ENCODE assay signal across 8 cellular contexts in genomic region chr10:26215923-26216576, GRCh38. TPM values are rescaled to one million over a fixed set of nuclear protein-coding genes. Genes with fewer than 3 reads are reported as not detected.
DNase-seq lines count a peak whose midpoint lies in the region; ATAC-seq and TF ChIP-seq lines count a peak whose summit lies in the region.

No MANE protein-coding gene starts in this region.

- H2AFZ ChIP-seq in Karpas-422 (ENCODE audit: low read length) = no peak overlapping the region

- peaks cover 6% of the 10 kb centered on the region for H3K36me3 Mint-ChIP-seq in activated CD8-positive, alpha-beta T cell treated with anti-CD3 and anti-CD28 coated beads, Interleukin-2, amount 10 ng/mL, durations not matched to agents 7 days and 5 days (ENCODE audit: low read depth)

- no peaks in the 10 kb centered on the region for H3K9me2 ChIP-seq in Karpas-422 (replicated peaks; ENCODE audit: insufficient read depth, low read length)

- peaks cover 35% of the 10 kb centered on the region; the same call in 1 of the 2 replicates for H3K4me1 ChIP-seq in iPS-20b (ENCODE audit: insufficient read depth, low read length)
- no peaks in the 10 kb centered on the region for H3K4me1 ChIP-seq in uterus
- H3K4me1 ChIP-seq in Karpas-422 (ENCODE audit: low read length) = no peaks in the 10 kb centered on the region

- CTCF ChIA-PET in activated CD8-positive, alpha-beta T cell treated with anti-CD3 and anti-CD28 coated beads, Interleukin-2, amount 10 ng/mL, durations not matched to agents 7 days and 5 days (lab: Charles Lee) = no interaction called here

- no peak for TF ChIP-seq POLR2A in uterus (IDR thresholded peaks at IDR 0.05)

- no peak overlapping the region for H3K27ac Mint-ChIP-seq in activated CD8-positive, alpha-beta T cell treated with anti-CD3 and anti-CD28 coated beads, Interleukin-2, amount 10 ng/mL, durations not matched to agents 7 days and 5 days

- peaks cover 35% of the 10 kb centered on the region for H3K4me1 Mint-ChIP-seq in activated CD8-positive, alpha-beta T cell treated with anti-CD3 and anti-CD28 coated beads, Interleukin-2, amount 10 ng/mL, durations not matched to agents 7 days and 5 days (ENCODE audit: low read depth)

- H3K4me2 ChIP-seq in Karpas-422 (ENCODE audit: low read depth, low read length, poor library complexity, severe bottlenecking) = no peak overlapping the region

- ATAC-seq in activated CD8-positive, alpha-beta T cell treated with anti-CD3 and anti-CD28 coated beads, Interleukin-2, amount 10 ng/mL, durations not matched to agents 7 days and 5 days = peak; percentile 59
- ATAC-seq in GM19467 (IDR thresholded peaks at IDR 0.05; ENCODE audit: unreplicated experiment) = no peak

- H3K27ac ChIP-seq in iPS-20b (ENCODE audit: low read length) (no peak overlapping the region), uterus (no peak overlapping the region), Karpas-422 (ENCODE audit: low read length) (no peak overlapping the region)

- peaks cover 100% of the 10 kb centered on the region for H3K27me3 ChIP-seq in iPS-20b (ENCODE audit: insufficient read depth, low read length)
- H3K27me3 ChIP-seq in uterus = peaks cover 0 to 68% of the 10 kb centered on the region in 2 donors
- no peaks in the 10 kb centered on the region for H3K27me3 ChIP-seq in Karpas-422 (ENCODE audit: low read length)

- H3K9ac ChIP-seq in iPS-20b (ENCODE audit: low read depth, low read length) (0 out of 2 replicates have a peak overlapping the region, but pooled peaks have one; percentile 17), Karpas-422 (ENCODE audit: low read length) (no peak overlapping the region)

- H3K9me3 ChIP-seq in iPS-20b (ENCODE audit: insufficient read depth, low read depth, low read length) (no peaks in the 10 kb centered on the region), uterus (no peaks in the 10 kb centered on the region), Karpas-422 (ENCODE audit: low read length) (no peaks in the 10 kb centered on the region)

- POLR2A ChIA-PET in activated CD8-positive, alpha-beta T cell treated with anti-CD3 and anti-CD28 coated beads, Interleukin-2, amount 10 ng/mL, durations not matched to agents 7 days and 5 days (lab: Charles Lee) = no interaction called here

- DNase-seq in activated T-cell treated with anti-CD3 and anti-CD28 coated beads for 24 hours (ENCODE audit: low read depth) (peak; percentile 15), uterus (no peak), Karpas-422 (no peak)
- no peak for DNase-seq in activated T-cell treated with anti-CD3 and anti-CD28 coated beads, Interleukin-2, amount 50 U/mL, for 1 hour
- DNase-seq in activated CD8-positive, alpha-beta T cell treated with anti-CD3 and anti-CD28 coated beads, Interleukin-2, amount 10 ng/mL, durations not matched to agents 7 days and 5 days = peak; percentile 36
- DNase-seq in stimulated activated CD8-positive, alpha-beta memory T cell treated with anti-CD3 and anti-CD28 coated beads, Interleukin-7, amount 100 ng/mL, for 48 hours (ENCODE audit: extremely low read depth in 1 of 2, low read depth in 1 of 2) = peak; percentile 16 to 20

- peaks cover 87% of the 10 kb centered on the region for H3K27me3 Mint-ChIP-seq in activated CD8-positive, alpha-beta T cell treated with anti-CD3 and anti-CD28 coated beads, Interleukin-2, amount 10 ng/mL, durations not matched to agents 7 days and 5 days (ENCODE audit: low read depth)

- peak overlapping the region; percentile 65 for H3K4me3 ChIP-seq in iPS-20b (ENCODE audit: low read length)
- no peak overlapping the region for H3K4me3 ChIP-seq in uterus
- no peak overlapping the region for H3K4me3 ChIP-seq in Karpas-422 (ENCODE audit: low read length)

- no peaks in the 10 kb centered on the region for H3K9me3 Mint-ChIP-seq in activated CD8-positive, alpha-beta T cell treated with anti-CD3 and anti-CD28 coated beads, Interleukin-2, amount 10 ng/mL, durations not matched to agents 7 days and 5 days (ENCODE audit: insufficient read depth)

- intact Hi-C loops in uterus (cut with DNase I; ENCODE audit: low total_unique reads) = no loop called here

- H3K36me3 ChIP-seq in iPS-20b (ENCODE audit: insufficient read depth, low read depth, low read length) (no peaks in the 10 kb centered on the region), uterus (no peaks in the 10 kb centered on the region), Karpas-422 (ENCODE audit: insufficient read depth, low read length) (no peaks in the 10 kb centered on the region)

- H4K20me1 ChIP-seq in Karpas-422 (ENCODE audit: insufficient read depth, low read depth, low read length) = no peaks in the 10 kb centered on the region

- peak overlapping the region; percentile 32 for H3K4me3 Mint-ChIP-seq in activated CD8-positive, alpha-beta T cell treated with anti-CD3 and anti-CD28 coated beads, Interleukin-2, amount 10 ng/mL, durations not matched to agents 7 days and 5 days

- H3K79me2 ChIP-seq in Karpas-422 (ENCODE audit: low read length) = no peaks in the 10 kb centered on the region

- no peak for TF ChIP-seq CTCF in uterus (IDR thresholded peaks at IDR 0.05)

RNA-seq across cellular contexts. Expression of gene GAD2, which starts 0.5 kb away (rescaled TPM):
- total RNA-seq in activated CD8-positive, alpha-beta T cell treated with anti-CD3 and anti-CD28 coated beads, Interleukin-2, amount 10 ng/mL, durations not matched to agents 7 days and 5 days = not detected
- total RNA-seq in uterus = not detected
- total RNA-seq in Karpas-422 (2014; rRNA removed; shearing (Covaris generic); ENCODE audit: low replicate concordance) = not detected in 2 replicates

Comparison
In these comparisons a context has a peak if more than half of its experiments do, and no peak if none do; other contexts are left out.
1. DNase-seq: peak in activated T-cell treated with anti-CD3 and anti-CD28 coated beads for 24 hours (single experiment), activated CD8-positive, alpha-beta T cell treated with anti-CD3 and anti-CD28 coated beads, Interleukin-2, amount 10 ng/mL, durations not matched to agents 7 days and 5 days (single experiment) and stimulated activated CD8-positive, alpha-beta memory T cell treated with anti-CD3 and anti-CD28 coated beads, Interleukin-7, amount 100 ng/mL, for 48 hours (2 of 2); none in activated T-cell treated with anti-CD3 and anti-CD28 coated beads, Interleukin-2, amount 50 U/mL, for 1 hour (single experiment), uterus (0 of 2) and Karpas-422 (single experiment).